21 cellular contexts compared by ENCODE assay signal in the genomic region with DNA sequence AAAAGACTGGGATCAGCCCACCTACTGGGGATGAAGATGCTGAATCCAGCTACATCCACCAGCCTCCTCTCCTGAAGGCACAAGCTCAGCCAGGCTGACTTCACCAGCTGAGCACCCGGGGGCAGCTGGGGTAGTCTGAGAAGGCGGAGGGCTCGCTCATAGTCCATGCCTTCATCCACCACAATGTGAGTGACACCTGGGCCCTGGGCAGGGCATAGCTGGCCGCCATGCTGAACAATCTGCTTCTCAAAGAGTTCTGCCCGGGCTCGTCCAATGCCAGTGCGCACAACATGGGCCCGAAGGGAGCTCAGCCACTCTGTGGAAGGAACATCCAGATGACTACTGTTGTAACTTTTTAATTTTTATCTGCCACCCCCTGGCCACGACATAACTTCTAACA. TPM values are rescaled to one million over a fixed set of nuclear protein-coding genes. Genes with fewer than 3 reads are reported as not detected.
DNase-seq lines count a peak whose midpoint lies in the region; ATAC-seq, FAIRE-seq and TF ChIP-seq lines count a peak whose summit lies in the region.
"Had no signal": no experiment of that assay in that cellular context is flagged by ENCODE, and none has a peak within 500 bp of the region (broad histone marks: within the 10 kb centered on the region; RNA-seq: fewer than 3 reads in every experiment).

No MANE protein-coding gene starts in this region.

- H3K9me3 Mint-ChIP-seq in activated B cell treated with CpG ODN at 0.5 μM for 24 hours (no peaks in the 10 kb centered on the region), type B pancreatic cell (no peaks in the 10 kb centered on the region)
- H3K9me3 Mint-ChIP-seq: CD4-positive, alpha-beta T cell had no signal

- no peak overlapping the region for H3K27ac ChIP-seq in right atrium auricular region
- no peak overlapping the region for H3K27ac ChIP-seq in kidney (ENCODE audit: low read depth in 2 of 2, low read length in 2 of 2)
- H3K27ac ChIP-seq: RWPE1 had no signal

- peak; percentile 37 for DNase-seq in Right ventricle myocardium inferior (ENCODE audit: missing footprints)
- no peak for DNase-seq in right atrium auricular region (ENCODE audit: low spot score)
- no peak for DNase-seq in activated B cell treated with CpG ODN at 0.5 μM for 24 hours
- DNase-seq in kidney, result peak; percentile 57
- DNase-seq in type B pancreatic cell (ENCODE audit: extremely low spot score, unreplicated experiment), result no peak
- no peak for DNase-seq in stimulated activated CD8-positive, alpha-beta memory T cell treated with anti-CD3 and anti-CD28 coated beads, Interleukin-4, amount 100 ng/mL, for 48 hours
- DNase-seq in NCI-H1417 (lab: John Stamatoyannopoulos, UW), result no peak
- DNase-seq in activated effector memory CD4-positive, alpha-beta T cell treated with Interleukin-2 at 50 U/mL for 16 hours, result no peak
- DNase-seq: ACHN; CD4-positive, alpha-beta T cell; GF-D8; IMR-90; Kasumi-1; MV-4-11; NCI-H1436; NCI-H2081; NCI-H2227 treated with DMSO at 0.1 percent for 48 hours; NCI-H526 treated with DMSO at 0.1 percent for 48 hours; NK-92 treated with Interleukin-12 subunit alpha and Interleukin-12 subunit beta, amount 100 ng/mL, for 24 hours had no signal

- H3K27me3 Mint-ChIP-seq in activated B cell treated with CpG ODN at 0.5 μM for 24 hours (no peaks in the 10 kb centered on the region), type B pancreatic cell (no peaks in the 10 kb centered on the region)

- H3K4me1 Mint-ChIP-seq in activated B cell treated with CpG ODN at 0.5 μM for 24 hours, result peaks cover 19% of the 10 kb centered on the region
- H3K4me1 Mint-ChIP-seq in type B pancreatic cell (ENCODE audit: unreplicated experiment), result peaks cover 9% of the 10 kb centered on the region

- intact Hi-C loops in Right ventricle myocardium inferior (cut with DNase I) (no loop called here), activated B cell treated with CpG ODN at 0.5 μM for 24 hours (cut with micrococcal nuclease) (loop anchor here (5.0 kb wide), 3 partner anchors 196 to 486 kb away; a partner anchor contains a TSS), kidney (cut with DNase I) (no loop called here)

- H3K4me3 Mint-ChIP-seq in activated B cell treated with CpG ODN at 0.5 μM for 24 hours (no peak overlapping the region), type B pancreatic cell (peak overlapping the region; percentile 45)

- H3K36me3 ChIP-seq in right atrium auricular region (peaks cover 31% of the 10 kb centered on the region), kidney (ENCODE audit: control insufficient read depth in 1 of 2, insufficient read depth in 2 of 2, low read length in 2 of 2) (peaks cover 0 to 9% of the 10 kb centered on the region in 2 donors)

- H3K27ac Mint-ChIP-seq in activated B cell treated with CpG ODN at 0.5 μM for 24 hours (peak overlapping the region; percentile 1), type B pancreatic cell (no peak overlapping the region)

- TF ChIP-seq CTCF in right atrium auricular region (IDR thresholded peaks at IDR 0.05), result no peak
- TF ChIP-seq CTCF in activated B cell treated with CpG ODN at 0.5 μM for 24 hours (IDR thresholded peaks at IDR 0.05), result no peak
- TF ChIP-seq CTCF in kidney (IDR thresholded peaks at IDR 0.05; ENCODE audit: borderline replicate concordance, extremely low read depth, insufficient read depth), result no peak
- no peak for TF ChIP-seq CTCF in type B pancreatic cell (conservative IDR thresholded peaks at IDR 0.05)

- H3K9me3 ChIP-seq in right atrium auricular region (no peaks in the 10 kb centered on the region), kidney (ENCODE audit: control insufficient read depth in 1 of 2, low read length in 2 of 2) (no peaks in the 10 kb centered on the region)

- peaks cover 33% of the 10 kb centered on the region for H3K36me3 Mint-ChIP-seq in activated B cell treated with CpG ODN at 0.5 μM for 24 hours (ENCODE audit: low read depth)
- H3K36me3 Mint-ChIP-seq in type B pancreatic cell, result peaks cover 7% of the 10 kb centered on the region

- H3K4me3 ChIP-seq in right atrium auricular region (no peak overlapping the region), kidney (ENCODE audit: low read length in 2 of 2) (no peak overlapping the region)

- POLR2A ChIA-PET in activated B cell treated with CpG ODN at 0.5 μM for 24 hours (lab: Charles Lee), result no interaction called here

- no peaks in the 10 kb centered on the region for H3K27me3 ChIP-seq in right atrium auricular region

- H3K9ac ChIP-seq in kidney (ENCODE audit: low read length in 2 of 2), result no peak overlapping the region

- H3K4me1 ChIP-seq in right atrium auricular region, result peaks cover 0 to 18% of the 10 kb centered on the region in 2 donors
- peaks cover 8 to 12% of the 10 kb centered on the region in 2 donors for H3K4me1 ChIP-seq in kidney (ENCODE audit: control insufficient read depth in 1 of 2, insufficient read depth in 1 of 2, low read depth in 1 of 2, low read length in 2 of 2)

- CTCF ChIA-PET in activated B cell treated with CpG ODN at 0.5 μM for 24 hours (lab: Charles Lee), result interaction anchor here (3.8 kb wide), 1 partner anchor 15 kb away, joined by 14 read pairs; no protein-coding TSS in a partner anchor

- no peak for ATAC-seq in Right ventricle myocardium inferior
- no peak for ATAC-seq in activated B cell treated with CpG ODN at 0.5 μM for 24 hours (ENCODE audit: low read depth)

- FAIRE-seq in kidney (lab: Jason Lieb, UNC), result no peak
- FAIRE-seq: D721Med had no signal

RNA-seq across cellular contexts. Expression of a gene that starts 2.2 kb away (rescaled TPM):
- total RNA-seq in Right ventricle myocardium inferior (17.4 TPM), right atrium auricular region (10 to 100 TPM; 13.0 to 25.5 TPM), activated B cell treated with CpG ODN at 0.5 μM for 24 hours (35.0 and 39.5 TPM in 2 replicates), kidney (35.2 TPM), type B pancreatic cell (ENCODE audit: low replicate concordance) (39.3 and 39.8 TPM in 2 replicates)
- polyA plus RNA-seq in kidney (ENCODE audit: insufficient read depth, low read depth, low replicate concordance), result 27.5 TPM

RNA-seq across cellular contexts. Expression of a gene that starts 2.3 kb away (rescaled TPM):
- 21.5 TPM for total RNA-seq in Right ventricle myocardium inferior
- total RNA-seq in right atrium auricular region, result 10 to 100 TPM; 32.0 to 40.3 TPM
- 2.3 and 2.9 TPM in 2 replicates for total RNA-seq in activated B cell treated with CpG ODN at 0.5 μM for 24 hours
- 26.4 TPM for total RNA-seq in kidney
- polyA plus RNA-seq in kidney (ENCODE audit: insufficient read depth, low read depth, low replicate concordance), result 63.1 TPM
- total RNA-seq in type B pancreatic cell (ENCODE audit: low replicate concordance), result 32.3 and 37.3 TPM in 2 replicates

Comparison
In these comparisons a context has a peak if more than half of its experiments do, and no peak if none do; other contexts are left out.
1. DNase-seq: peak in Right ventricle myocardium inferior (single experiment) and kidney (single experiment); none in right atrium auricular region (single experiment), activated B cell treated with CpG ODN at 0.5 μM for 24 hours (single experiment), type B pancreatic cell (single experiment), stimulated activated CD8-positive, alpha-beta memory T cell treated with anti-CD3 and anti-CD28 coated beads, Interleukin-4, amount 100 ng/mL, for 48 hours (single experiment), NCI-H1417 (0 of 3) and activated effector memory CD4-positive, alpha-beta T cell treated with Interleukin-2 at 50 U/mL for 16 hours (single experiment).